8 cellular contexts compared by ENCODE assay signal in the genomic region with DNA sequence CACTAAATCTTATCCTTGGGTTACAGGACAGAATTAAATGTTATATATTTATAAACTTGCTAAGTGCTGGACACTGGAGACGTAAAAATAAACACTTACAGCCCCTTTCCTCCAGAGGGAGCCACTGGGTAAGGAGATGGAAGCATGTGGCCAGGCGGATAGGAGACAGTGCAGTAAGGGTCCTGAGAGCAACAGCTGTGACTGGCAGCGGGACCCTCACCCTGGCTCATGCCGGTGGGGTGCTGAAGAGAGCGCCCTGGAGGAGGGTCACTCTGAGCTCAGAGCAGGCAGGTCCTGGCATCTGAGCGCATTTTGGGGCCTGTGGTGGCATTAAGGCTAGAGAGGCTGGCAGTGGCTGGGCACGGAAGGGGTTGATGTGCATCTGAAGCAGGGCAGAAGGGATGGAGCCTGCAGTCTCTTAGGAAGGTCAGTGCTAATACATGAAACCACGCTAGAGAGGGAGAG. TPM values are rescaled to one million over a fixed set of nuclear protein-coding genes. Genes with fewer than 3 reads are reported as not detected.
DNase-seq lines count a peak whose midpoint lies in the region; ATAC-seq and TF ChIP-seq lines count a peak whose summit lies in the region.

No MANE protein-coding gene starts in this region.

- peak overlapping the region; percentile 46 for H3K27ac Mint-ChIP-seq in activated CD4-positive, alpha-beta T cell treated with anti-CD3 and anti-CD28 coated beads, Interleukin-2, amount 10 ng/mL, durations not matched to agents 24 days and 14 days
- peak overlapping the region; percentile 64 for H3K27ac Mint-ChIP-seq in activated CD8-positive, alpha-beta T cell treated with anti-CD3 and anti-CD28 coated beads for 36 hours

- no peak overlapping the region for H3K4me2 ChIP-seq in MM.1S (ENCODE audit: low read depth, low read length)

- no peak overlapping the region for H3K9ac ChIP-seq in MM.1S (ENCODE audit: low read length)

- peaks cover 21% of the 10 kb centered on the region for H3F3A ChIP-seq in MM.1S (ENCODE audit: insufficient read depth, low read length)

- peak; percentile 78 for DNase-seq in activated CD4-positive, alpha-beta T cell treated with anti-CD3 and anti-CD28 coated beads, Interleukin-2, amount 10 ng/mL, durations not matched to agents 24 days and 14 days
- DNase-seq in activated CD4-positive, alpha-beta T cell treated with anti-CD3 and anti-CD28 coated beads, Interleukin-2, amount 50 U/mL, for 1 hour = no peak
- DNase-seq in MM.1S (peak; percentile 29), left ventricle myocardium inferior (no peak), stomach (no peak)
- peak; percentile 50 for DNase-seq in activated CD8-positive, alpha-beta T cell treated with anti-CD3 and anti-CD28 coated beads for 36 hours

- TF ChIP-seq POLR2A in stomach (IDR thresholded peaks at IDR 0.05) = no peak

- peaks cover 4% of the 10 kb centered on the region for H3K4me1 Mint-ChIP-seq in activated CD4-positive, alpha-beta T cell treated with anti-CD3 and anti-CD28 coated beads, Interleukin-2, amount 10 ng/mL, durations not matched to agents 24 days and 14 days
- peaks cover 3% of the 10 kb centered on the region for H3K4me1 Mint-ChIP-seq in activated CD8-positive, alpha-beta T cell treated with anti-CD3 and anti-CD28 coated beads for 36 hours (ENCODE audit: low read depth)

- POLR2A ChIA-PET in activated CD8-positive, alpha-beta T cell treated with anti-CD3 and anti-CD28 coated beads for 36 hours (lab: Charles Lee) = interaction anchor here (4.0 kb wide), 1 partner anchor 14 kb away, joined by 37 read pairs; the partner anchor contains the start of gene SEC61A1

- peaks cover 44% of the 10 kb centered on the region for H3K36me3 ChIP-seq in MM.1S (replicated peaks; ENCODE audit: insufficient read depth, low read length)
- H3K36me3 ChIP-seq in left ventricle myocardium inferior = peaks cover 97% of the 10 kb centered on the region
- H3K36me3 ChIP-seq in stomach = peaks cover 97 to 100% (median 100%) of the 10 kb centered on the region in 4 donors

- TF ChIP-seq EP300 in stomach (IDR thresholded peaks at IDR 0.05) = no peak

- intact Hi-C loops in activated CD4-positive, alpha-beta T cell treated with anti-CD3 and anti-CD28 coated beads, Interleukin-2, amount 10 ng/mL, durations not matched to agents 24 days and 14 days (cut with micrococcal nuclease) = no loop called here
- intact Hi-C loops in activated CD8-positive, alpha-beta T cell treated with anti-CD3 and anti-CD28 coated beads for 36 hours (cut with micrococcal nuclease) = no loop called here
- intact Hi-C loops in left ventricle myocardium inferior (cut with micrococcal nuclease) = no loop called here
- intact Hi-C loops in stomach (cut with DNase I; ENCODE audit: low total_unique reads) = no loop called here

- H3K4me3 ChIP-seq in MM.1S (ENCODE audit: low read length) (no peak overlapping the region), left ventricle myocardium inferior (no peak overlapping the region), stomach (no peak overlapping the region)

- no peaks in the 10 kb centered on the region for H3K27me3 Mint-ChIP-seq in activated CD4-positive, alpha-beta T cell treated with anti-CD3 and anti-CD28 coated beads, Interleukin-2, amount 10 ng/mL, durations not matched to agents 24 days and 14 days
- no peaks in the 10 kb centered on the region for H3K27me3 Mint-ChIP-seq in activated CD8-positive, alpha-beta T cell treated with anti-CD3 and anti-CD28 coated beads for 36 hours

- 75 to 91% (median 84%) methylated on average over 8 of the region's 8 CpGs for WGBS in stomach, 5 donors

- no peaks in the 10 kb centered on the region for H3K9me3 Mint-ChIP-seq in activated CD4-positive, alpha-beta T cell treated with anti-CD3 and anti-CD28 coated beads, Interleukin-2, amount 10 ng/mL, durations not matched to agents 24 days and 14 days
- H3K9me3 Mint-ChIP-seq in activated CD8-positive, alpha-beta T cell treated with anti-CD3 and anti-CD28 coated beads for 36 hours = no peaks in the 10 kb centered on the region

- H2AFZ ChIP-seq in MM.1S (ENCODE audit: low read length) = no peak overlapping the region

- no peaks in the 10 kb centered on the region for H3K9me2 ChIP-seq in MM.1S (replicated peaks; ENCODE audit: insufficient read depth, low read length)

- H3K27ac ChIP-seq in MM.1S (ENCODE audit: low read length) = no peak overlapping the region
- no peak overlapping the region for H3K27ac ChIP-seq in left ventricle myocardium inferior (replicated peaks)
- H3K27ac ChIP-seq in stomach = no peak overlapping the region

- no peak overlapping the region for H3K4me3 Mint-ChIP-seq in activated CD4-positive, alpha-beta T cell treated with anti-CD3 and anti-CD28 coated beads, Interleukin-2, amount 10 ng/mL, durations not matched to agents 24 days and 14 days
- no peak overlapping the region for H3K4me3 Mint-ChIP-seq in activated CD8-positive, alpha-beta T cell treated with anti-CD3 and anti-CD28 coated beads for 36 hours

- H4K20me1 ChIP-seq in MM.1S (ENCODE audit: insufficient read depth, low read length) = peaks cover 21% of the 10 kb centered on the region

- CTCF ChIA-PET in activated CD8-positive, alpha-beta T cell treated with anti-CD3 and anti-CD28 coated beads for 36 hours (lab: Charles Lee) = interaction anchor here (1.1 to 4.3 kb wide), 6 partner anchors 12 to 537 kb away, joined by 3 to 30 read pairs (median 3); no protein-coding TSS in a partner anchor

- ATAC-seq in activated CD8-positive, alpha-beta T cell treated with anti-CD3 and anti-CD28 coated beads for 36 hours = peak; percentile 76
- ATAC-seq in HG03442 (IDR thresholded peaks at IDR 0.05; ENCODE audit: unreplicated experiment) (no peak), HG03342 (IDR thresholded peaks at IDR 0.05; ENCODE audit: unreplicated experiment) (no peak)

- peaks cover 86% of the 10 kb centered on the region for H3K79me2 ChIP-seq in MM.1S (ENCODE audit: low read length)

- H3K27me3 ChIP-seq in MM.1S (replicated peaks; ENCODE audit: insufficient read depth, low read length) (no peaks in the 10 kb centered on the region), left ventricle myocardium inferior (ENCODE audit: low read depth) (no peaks in the 10 kb centered on the region), stomach (no peaks in the 10 kb centered on the region)

- H3K36me3 Mint-ChIP-seq in activated CD4-positive, alpha-beta T cell treated with anti-CD3 and anti-CD28 coated beads, Interleukin-2, amount 10 ng/mL, durations not matched to agents 24 days and 14 days (ENCODE audit: low read depth) = peaks cover 75% of the 10 kb centered on the region
- H3K36me3 Mint-ChIP-seq in activated CD8-positive, alpha-beta T cell treated with anti-CD3 and anti-CD28 coated beads for 36 hours (ENCODE audit: low read depth) = peaks cover 46% of the 10 kb centered on the region

- H3K9me3 ChIP-seq in MM.1S (replicated peaks; ENCODE audit: insufficient read depth, low read length) (no peaks in the 10 kb centered on the region), left ventricle myocardium inferior (replicated peaks) (no peaks in the 10 kb centered on the region), stomach (no peaks in the 10 kb centered on the region)

- peak; percentile 55 for TF ChIP-seq CTCF in MM.1S (IDR thresholded peaks at IDR 0.05; ENCODE audit: low read length)
- TF ChIP-seq CTCF in activated CD8-positive, alpha-beta T cell treated with anti-CD3 and anti-CD28 coated beads for 36 hours (IDR thresholded peaks at IDR 0.05) = peak; percentile 65
- peak; percentile 64 for TF ChIP-seq CTCF in left ventricle myocardium inferior (IDR thresholded peaks at IDR 0.05; ENCODE audit: borderline replicate concordance)
- peak in 4 of 7 experiments; percentile 22 to 45 (median 36) for TF ChIP-seq CTCF in stomach (IDR thresholded peaks at IDR 0.05)

- H3K4me1 ChIP-seq in MM.1S (ENCODE audit: low read length) (no peaks in the 10 kb centered on the region), left ventricle myocardium inferior (peaks cover 13% of the 10 kb centered on the region), stomach (peaks cover 0 to 16% (median 15%) of the 10 kb centered on the region in 4 donors)

RNA-seq across cellular contexts. Expression of gene SEC61A1, which starts 16.0 kb away (rescaled TPM):
- total RNA-seq in activated CD4-positive, alpha-beta T cell treated with anti-CD3 and anti-CD28 coated beads, Interleukin-2, amount 10 ng/mL, durations not matched to agents 24 days and 14 days = 194 TPM in 2 replicates
- total RNA-seq in activated CD8-positive, alpha-beta T cell treated with anti-CD3 and anti-CD28 coated beads for 36 hours = 100 to 1,000 TPM; 107 to 116 TPM
- total RNA-seq in left ventricle myocardium inferior = 65.8 TPM
- total RNA-seq in stomach = 100 to 1,000 TPM in 3 of 5 donors, 10 to 100 TPM in 2; 36.8 to 200 (median 143) TPM
- 10 to 100 TPM; 42.3 to 87.1 (median 74.2) TPM for polyA plus RNA-seq in stomach

RNA-seq across cellular contexts. Expression of gene RUVBL1, which starts 55.4 kb away (rescaled TPM):
- 149 and 150 TPM in 2 replicates for total RNA-seq in activated CD4-positive, alpha-beta T cell treated with anti-CD3 and anti-CD28 coated beads, Interleukin-2, amount 10 ng/mL, durations not matched to agents 24 days and 14 days
- total RNA-seq in activated CD8-positive, alpha-beta T cell treated with anti-CD3 and anti-CD28 coated beads for 36 hours = 10 to 100 TPM; 99.0 to 99.5 TPM
- 25.3 TPM for total RNA-seq in left ventricle myocardium inferior
- total RNA-seq in stomach = 10 to 100 TPM in 2 of 5 donors, 1 to 10 TPM in 2, not detected in 1; 3.5 to 26.4 (median 9.2) TPM
- polyA plus RNA-seq in stomach = 10 to 100 TPM; 12.7 to 17.8 (median 14.6) TPM

Comparison
In these comparisons a context has a peak if more than half of its experiments do, and no peak if none do; other contexts are left out.
1. DNase-seq: peak in activated CD4-positive, alpha-beta T cell treated with anti-CD3 and anti-CD28 coated beads, Interleukin-2, amount 10 ng/mL, durations not matched to agents 24 days and 14 days (single experiment), MM.1S (single experiment) and activated CD8-positive, alpha-beta T cell treated with anti-CD3 and anti-CD28 coated beads for 36 hours (single experiment); none in activated CD4-positive, alpha-beta T cell treated with anti-CD3 and anti-CD28 coated beads, Interleukin-2, amount 50 U/mL, for 1 hour (single experiment), left ventricle myocardium inferior (single experiment) and stomach (single experiment).
2. Peak in every context shown above with its lines, with median percentiles within 50 percentile points of each other: CTCF ChIP-seq.